In genomic region chr4:122912810-122913575, GRCh38 we compare ENCODE assay signal across 13 cellular contexts. TPM values are rescaled to one million over a fixed set of nuclear protein-coding genes. Genes with fewer than 3 reads are reported as not detected.
A peak's percentile ranks its signal among the peaks of the same experiment; 100 is the strongest.
DNase-seq lines count a peak whose midpoint lies in the region; ATAC-seq and TF ChIP-seq lines count a peak whose summit lies in the region.
"Had no signal": no experiment of that assay in that cellular context is flagged by ENCODE, and none has a peak within 500 bp of the region (broad histone marks: within the 10 kb centered on the region; RNA-seq: fewer than 3 reads in every experiment).

No MANE protein-coding gene starts in this region.

- no peaks in the 10 kb centered on the region for H3K79me2 ChIP-seq in GM23338 (replicated peaks; ENCODE audit: insufficient read depth)

- in situ Hi-C loops in GM13976 (cut with MboI; ENCODE audit: low sequenced_read_pairs, unreplicated experiment), result loop anchor here (25.0 kb wide), 1 partner anchor 301 kb away; the partner anchor contains the start of gene IL21

- H3K36me3 ChIP-seq in GM23338 (ENCODE audit: insufficient read depth) (no peaks in the 10 kb centered on the region), skeletal muscle satellite cell (ENCODE audit: insufficient read depth, low read length) (peaks cover 11% of the 10 kb centered on the region)
- H3K36me3 ChIP-seq: BLaER1 had no signal

- no peak for DNase-seq in GM23338 (ENCODE audit: low spot score)
- DNase-seq in NCI-H69 (lab: John Stamatoyannopoulos, UW), result peak; percentile 6
- peak; percentile 22 for DNase-seq in dermis blood vessel endothelial cell
- no peak for DNase-seq in GM13976 (ENCODE audit: low spot score)
- no peak for DNase-seq in activated CD8-positive, alpha-beta T cell treated with anti-CD3 and anti-CD28 coated beads, Interleukin-2, amount 10 ng/mL, durations not matched to agents 7 days and 5 days
- DNase-seq: CD8-positive, alpha-beta memory T cell; H7; NCI-H1048; NCI-H2171 had no signal

- H3K4me1 Mint-ChIP-seq in GM23338, result peaks cover 2% of the 10 kb centered on the region; the same call in 2 of the 3 replicates
- H3K4me1 Mint-ChIP-seq in activated CD8-positive, alpha-beta T cell treated with anti-CD3 and anti-CD28 coated beads, Interleukin-2, amount 10 ng/mL, durations not matched to agents 7 days and 5 days (ENCODE audit: low read depth), result no peaks in the 10 kb centered on the region
- H3K4me1 Mint-ChIP-seq: CD8-positive, alpha-beta memory T cell had no signal

- no peak overlapping the region for H3K27ac ChIP-seq in GM23338 (ENCODE audit: low read depth)
- H3K27ac ChIP-seq: BLaER1, SJSA1 had no signal

- ATAC-seq in GM23338 (peak; percentile 59; the same call in 2 of the 3 replicates), GM18873 (IDR thresholded peaks at IDR 0.05; ENCODE audit: low FRiP score, unreplicated experiment) (no peak)
- no peak for ATAC-seq in activated CD8-positive, alpha-beta T cell treated with anti-CD3 and anti-CD28 coated beads, Interleukin-2, amount 10 ng/mL, durations not matched to agents 7 days and 5 days

- no peak overlapping the region for H3K4me3 ChIP-seq in GM23338
- H3K4me3 ChIP-seq in skeletal muscle satellite cell (ENCODE audit: low read length), result no peak overlapping the region
- H3K4me3 ChIP-seq: BLaER1, SJSA1 had no signal

- H3K4me1 ChIP-seq in GM23338 (ENCODE audit: insufficient read depth), result peaks cover 5% of the 10 kb centered on the region
- peaks cover 32% of the 10 kb centered on the region for H3K4me1 ChIP-seq in skeletal muscle satellite cell (ENCODE audit: control insufficient read depth, insufficient read depth, low read length)
- H3K4me1 ChIP-seq: BLaER1 had no signal

- H3K9me3 ChIP-seq in skeletal muscle satellite cell (replicated peaks; ENCODE audit: low read length), result no peaks in the 10 kb centered on the region
- H3K9me3 ChIP-seq: BLaER1, SJSA1 had no signal

- TF ChIP-seq CTCF in GM23338 (conservative IDR thresholded peaks at IDR 0.05; ENCODE audit: low read depth in 2 of 2) (no peak), GM13976 (IDR thresholded peaks at IDR 0.05; ENCODE audit: borderline replicate concordance, control extremely low read depth, extremely low read depth, insufficient read depth, missing control alignments) (no peak)

- POLR2A ChIA-PET in activated CD8-positive, alpha-beta T cell treated with anti-CD3 and anti-CD28 coated beads, Interleukin-2, amount 10 ng/mL, durations not matched to agents 7 days and 5 days (lab: Charles Lee), result interaction anchor here (1.0 kb wide), 1 partner anchor 10 kb away, joined by 4 read pairs; the partner anchor contains the start of gene NUDT6

- H3K9me2 ChIP-seq in GM23338 (ENCODE audit: insufficient read depth), result no peaks in the 10 kb centered on the region

- H3K4me3 Mint-ChIP-seq in GM23338, result no peak overlapping the region
- H3K4me3 Mint-ChIP-seq in activated CD8-positive, alpha-beta T cell treated with anti-CD3 and anti-CD28 coated beads, Interleukin-2, amount 10 ng/mL, durations not matched to agents 7 days and 5 days, result no peak overlapping the region
- H3K4me3 Mint-ChIP-seq: CD8-positive, alpha-beta memory T cell had no signal

- no peaks in the 10 kb centered on the region for H3F3A ChIP-seq in GM23338 (replicated peaks; ENCODE audit: low read depth)

- no peaks in the 10 kb centered on the region for H3K27me3 Mint-ChIP-seq in GM23338 (ENCODE audit: insufficient read depth, low read depth, poor library complexity)
- H3K27me3 Mint-ChIP-seq in activated CD8-positive, alpha-beta T cell treated with anti-CD3 and anti-CD28 coated beads, Interleukin-2, amount 10 ng/mL, durations not matched to agents 7 days and 5 days (ENCODE audit: low read depth), result no peaks in the 10 kb centered on the region

- H2AFZ ChIP-seq in GM23338, result no peak overlapping the region

- H3K4me2 ChIP-seq in GM23338 (no peak overlapping the region), skeletal muscle satellite cell (ENCODE audit: low read length) (no peak overlapping the region)
- H3K4me2 ChIP-seq: BLaER1 had no signal

- H3K27me3 ChIP-seq in GM23338 (ENCODE audit: insufficient read depth), result no peaks in the 10 kb centered on the region
- no peaks in the 10 kb centered on the region for H3K27me3 ChIP-seq in skeletal muscle satellite cell (ENCODE audit: control insufficient read depth, insufficient read depth, low read length)
- H3K27me3 ChIP-seq: BLaER1, SJSA1 had no signal

- H3K27ac Mint-ChIP-seq in GM23338, result no peak overlapping the region
- no peak overlapping the region for H3K27ac Mint-ChIP-seq in activated CD8-positive, alpha-beta T cell treated with anti-CD3 and anti-CD28 coated beads, Interleukin-2, amount 10 ng/mL, durations not matched to agents 7 days and 5 days
- H3K27ac Mint-ChIP-seq: CD8-positive, alpha-beta memory T cell had no signal

- CTCF ChIA-PET in activated CD8-positive, alpha-beta T cell treated with anti-CD3 and anti-CD28 coated beads, Interleukin-2, amount 10 ng/mL, durations not matched to agents 7 days and 5 days (lab: Charles Lee), result interaction anchor here (2.3 kb wide), 1 partner anchor 155 kb away, joined by 6 read pairs; no protein-coding TSS in a partner anchor

- H3K9me3 Mint-ChIP-seq in GM23338, result no peaks in the 10 kb centered on the region
- H3K9me3 Mint-ChIP-seq in activated CD8-positive, alpha-beta T cell treated with anti-CD3 and anti-CD28 coated beads, Interleukin-2, amount 10 ng/mL, durations not matched to agents 7 days and 5 days (ENCODE audit: insufficient read depth), result no peaks in the 10 kb centered on the region
- H3K9me3 Mint-ChIP-seq: CD8-positive, alpha-beta memory T cell had no signal

- peak overlapping the region; percentile 31 for H3K9ac ChIP-seq in skeletal muscle satellite cell (ENCODE audit: low read depth, low read length)
- H3K9ac ChIP-seq: BLaER1 had no signal

- H4K20me1 ChIP-seq in GM23338 (replicated peaks; ENCODE audit: insufficient read depth), result no peaks in the 10 kb centered on the region
- H4K20me1 ChIP-seq: BLaER1 had no signal

- H3K36me3 Mint-ChIP-seq in GM23338 (ENCODE audit: low read depth), result no peaks in the 10 kb centered on the region
- peaks cover 27% of the 10 kb centered on the region for H3K36me3 Mint-ChIP-seq in activated CD8-positive, alpha-beta T cell treated with anti-CD3 and anti-CD28 coated beads, Interleukin-2, amount 10 ng/mL, durations not matched to agents 7 days and 5 days (ENCODE audit: low read depth)

TF ChIP-seq in GM23338, 12 proteins besides CTCF, POLR2A, EP300 and RAD21:
- TF ChIP-seq STAT1 (IDR thresholded peaks at IDR 0.05; ENCODE audit: unreplicated experiment), result no peak
- no peak for TF ChIP-seq EZH2phosphoT487 (IDR thresholded peaks at IDR 0.05; ENCODE audit: unreplicated experiment)
- TF ChIP-seq POLR2AphosphoS5 (IDR thresholded peaks at IDR 0.05; ENCODE audit: low read depth), result no peak
TF ChIP-seq in GM23338: peak in this region for 0.

RNA-seq across cellular contexts. Expression of gene NUDT6, which starts 9.4 kb away (rescaled TPM):
- total RNA-seq in GM23338 (2014; rRNA removed; shearing (Covaris generic)), result 4.4 and 4.9 TPM in 2 replicates
- 9.1 TPM in 2 replicates for polyA plus RNA-seq in GM23338 (2016; fragmentation: Nextera tagmentation; extraction: Ambion mirVana)
- 7.4 and 10.0 TPM in 2 replicates for total RNA-seq in dermis blood vessel endothelial cell
- 9.2 and 12.7 TPM in 2 replicates for total RNA-seq in skeletal muscle satellite cell (2012; rRNA removed)
- total RNA-seq in activated CD8-positive, alpha-beta T cell treated with anti-CD3 and anti-CD28 coated beads, Interleukin-2, amount 10 ng/mL, durations not matched to agents 7 days and 5 days, result 10 to 100 TPM; 11.4 to 13.7 TPM

Comparison
In these comparisons a context has a peak if more than half of its experiments do, and no peak if none do; other contexts are left out.
1. DNase-seq: peak in NCI-H69 (single experiment) and dermis blood vessel endothelial cell (single experiment); none in GM23338 (single experiment), GM13976 (single experiment) and activated CD8-positive, alpha-beta T cell treated with anti-CD3 and anti-CD28 coated beads, Interleukin-2, amount 10 ng/mL, durations not matched to agents 7 days and 5 days (single experiment).